Comparison of ENCODE assay signal across 20 cellular contexts in genomic region chr15:37397266-37398022, GRCh38.
"Had no signal": no experiment of that assay in that cellular context is flagged by ENCODE, and none has a peak within 500 bp of the region (broad histone marks: within the 10 kb centered on the region; RNA-seq: fewer than 3 reads in every experiment).

No MANE protein-coding gene starts in this region.

- H3K4me1 ChIP-seq: colonic mucosa, esophagus squamous epithelium, foreskin keratinocyte, parathyroid adenoma, prostate gland, spleen, testis, tibial nerve had no signal

- H3K4me3 ChIP-seq: colonic mucosa, esophagus squamous epithelium, prostate gland, spleen, testis, tibial nerve had no signal

- H3K27ac Mint-ChIP-seq: immature natural killer cell; naive thymus-derived CD4-positive, alpha-beta T cell; nephron progenitor cell; stimulated activated memory B cell treated with anti-CD40 and anti-IgM and Interleukin-4, amounts not matched to agents 10 μg/mL and 1 μg/mL and 100 μg/mL, for 72 hours had no signal

- H3K4me1 Mint-ChIP-seq: immature natural killer cell; naive thymus-derived CD4-positive, alpha-beta T cell; nephron progenitor cell; stimulated activated memory B cell treated with anti-CD40 and anti-IgM and Interleukin-4, amounts not matched to agents 10 μg/mL and 1 μg/mL and 100 μg/mL, for 72 hours; stimulated activated naive CD8-positive, alpha-beta T cell treated with anti-CD3 and anti-CD28 coated beads, Interleukin-15, amount 100 ng/mL, for 72 hours had no signal

- H3K9me3 ChIP-seq: colonic mucosa, esophagus squamous epithelium, prostate gland, testis had no signal

- FAIRE-seq: kidney had no signal

- DNase-seq: colonic mucosa; dermis blood vessel endothelial cell; esophagus squamous epithelium; foreskin keratinocyte; immature natural killer cell; kidney; left cardiac atrium; left ventricle myocardium superior; naive thymus-derived CD4-positive, alpha-beta T cell; nephron progenitor cell; spleen; stimulated activated CD4-positive, alpha-beta T cell treated with anti-CD3 and anti-CD28 coated beads, Interleukin-15, amount 100 ng/mL, for 24 hours; stimulated activated CD4-positive, alpha-beta T cell treated with anti-CD3 and anti-CD28 coated beads, Interleukin-1b, Interleukin-23, amount 100 ng/mL, for 48 hours; stimulated activated CD4-positive, alpha-beta T cell treated with anti-CD3 and anti-CD28 coated beads, Interleukin-4, amount 100 ng/mL, for 24 hours; stimulated activated naive CD8-positive, alpha-beta T cell treated with anti-CD3 and anti-CD28 coated beads, Interleukin-15, amount 100 ng/mL, for 72 hours; testis had no signal

- H3K9me3 Mint-ChIP-seq: stimulated activated memory B cell treated with anti-CD40 and anti-IgM and Interleukin-4, amounts not matched to agents 10 μg/mL and 1 μg/mL and 100 μg/mL, for 72 hours had no signal

- H3K36me3 ChIP-seq: colonic mucosa, esophagus squamous epithelium, prostate gland, spleen, tibial nerve had no signal

- H3K36me3 Mint-ChIP-seq: immature natural killer cell; stimulated activated memory B cell treated with anti-CD40 and anti-IgM and Interleukin-4, amounts not matched to agents 10 μg/mL and 1 μg/mL and 100 μg/mL, for 72 hours had no signal

- H3K27me3 ChIP-seq: colonic mucosa, esophagus squamous epithelium, foreskin keratinocyte, spleen, testis, tibial nerve had no signal

- H3K4me3 Mint-ChIP-seq: immature natural killer cell; naive thymus-derived CD4-positive, alpha-beta T cell; nephron progenitor cell; stimulated activated memory B cell treated with anti-CD40 and anti-IgM and Interleukin-4, amounts not matched to agents 10 μg/mL and 1 μg/mL and 100 μg/mL, for 72 hours; stimulated activated naive CD8-positive, alpha-beta T cell treated with anti-CD3 and anti-CD28 coated beads, Interleukin-15, amount 100 ng/mL, for 72 hours had no signal

- H3K27ac ChIP-seq: colonic mucosa, esophagus squamous epithelium, foreskin keratinocyte, parathyroid adenoma, prostate gland, spleen, testis, tibial nerve had no signal

- H3K27me3 Mint-ChIP-seq: naive thymus-derived CD4-positive, alpha-beta T cell; stimulated activated memory B cell treated with anti-CD40 and anti-IgM and Interleukin-4, amounts not matched to agents 10 μg/mL and 1 μg/mL and 100 μg/mL, for 72 hours; stimulated activated naive CD8-positive, alpha-beta T cell treated with anti-CD3 and anti-CD28 coated beads, Interleukin-15, amount 100 ng/mL, for 72 hours had no signal
